ENCODE assay signal across 27 cellular contexts in the genomic region with DNA sequence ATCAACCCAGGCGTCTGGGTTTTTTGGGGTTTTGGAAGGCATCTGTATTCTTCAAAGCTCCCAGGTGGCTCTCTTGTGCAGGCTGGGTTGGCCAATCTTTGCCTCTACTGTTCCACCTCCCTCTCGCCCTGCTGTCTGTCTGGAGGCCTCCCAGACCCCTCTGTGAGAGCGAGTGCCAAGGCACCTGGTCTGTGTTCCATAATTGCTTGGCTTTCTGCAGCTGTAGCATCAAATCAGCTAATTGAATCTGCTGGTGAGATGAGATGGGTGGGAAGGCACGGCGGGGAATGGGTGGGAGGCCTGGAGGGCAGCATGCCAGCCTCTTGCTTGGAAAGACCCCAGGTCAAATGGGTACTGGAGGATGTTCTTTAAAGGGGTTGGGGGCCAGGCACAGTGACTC. TPM values are rescaled to one million over a fixed set of nuclear protein-coding genes. Genes with fewer than 3 reads are reported as not detected.
"Had no signal": no experiment of that assay in that cellular context is flagged by ENCODE, and none has a peak within 500 bp of the region (broad histone marks: within the 10 kb centered on the region; RNA-seq: fewer than 3 reads in every experiment).

No MANE protein-coding gene starts in this region.

- H3K36me3 Mint-ChIP-seq: activated CD4-positive, alpha-beta memory T cell treated with anti-CD3 and anti-CD28 coated beads for 36 hours; T-cell had no signal

- H3K27ac ChIP-seq: ascending aorta, body of pancreas, SJSA1 had no signal

- H3K4me3 ChIP-seq: ascending aorta, body of pancreas, SJSA1 had no signal

- H3K27ac Mint-ChIP-seq: activated B cell treated with CpG ODN at 0.5 μM for 24 hours; activated CD4-positive, alpha-beta memory T cell treated with anti-CD3 and anti-CD28 coated beads for 36 hours; activated CD4-positive, alpha-beta T cell treated with anti-CD3 and anti-CD28 coated beads, Interleukin-2, amount 10 ng/mL, durations not matched to agents 7 days and 5 days; activated naive CD4-positive, alpha-beta T cell treated with anti-CD3 and anti-CD28 coated beads, Interleukin-2, amount 50 U/mL, for 72 hours; activated naive CD8-positive, alpha-beta T cell treated with anti-CD3 and anti-CD28 coated beads, Interleukin-2, amount 50 U/mL, for 24 hours; T-cell had no signal

- H3K36me3 ChIP-seq: ascending aorta, SJSA1 had no signal

- H3K4me1 Mint-ChIP-seq: activated CD4-positive, alpha-beta T cell treated with anti-CD3 and anti-CD28 coated beads, Interleukin-2, amount 10 ng/mL, durations not matched to agents 7 days and 5 days; activated naive CD8-positive, alpha-beta T cell treated with anti-CD3 and anti-CD28 coated beads, Interleukin-2, amount 50 U/mL, for 24 hours; central memory CD8-positive, alpha-beta T cell; T-cell had no signal

- H3K27me3 ChIP-seq: ascending aorta, body of pancreas, SJSA1 had no signal

- H3K9me3 ChIP-seq: body of pancreas, SJSA1 had no signal

- H3K27me3 Mint-ChIP-seq: activated B cell treated with CpG ODN at 0.5 μM for 24 hours; activated CD4-positive, alpha-beta T cell treated with anti-CD3 and anti-CD28 coated beads, Interleukin-2, amount 10 ng/mL, durations not matched to agents 7 days and 5 days; activated naive CD8-positive, alpha-beta T cell treated with anti-CD3 and anti-CD28 coated beads, Interleukin-2, amount 50 U/mL, for 24 hours had no signal

- H3K4me1 ChIP-seq: ascending aorta, body of pancreas had no signal

- DNase-seq: activated B cell treated with CpG ODN at 0.5 μM for 24 hours; activated CD4-positive, alpha-beta memory T cell treated with anti-CD3 and anti-CD28 coated beads for 36 hours; activated CD4-positive, alpha-beta T cell treated with anti-CD3 and anti-CD28 coated beads, Interleukin-2, amount 10 ng/mL, durations not matched to agents 7 days and 5 days; activated CD8-positive, alpha-beta memory T cell treated with anti-CD3 and anti-CD28 coated beads for 24 hours; activated effector memory CD4-positive, alpha-beta T cell treated with anti-CD3 and anti-CD28 coated beads, Interleukin-2, amount 50 U/mL, for 16 hours; activated naive CD4-positive, alpha-beta T cell treated with Interleukin-2 at 50 U/mL for 16 hours; activated naive CD8-positive, alpha-beta T cell treated with anti-CD3 and anti-CD28 coated beads, Interleukin-2, amount 50 U/mL, for 24 hours; activated T-cell treated with anti-CD3 and anti-CD28 coated beads, Interleukin-2, amount 50 U/mL, for 4 hours; amniotic stem cell; body of pancreas; cortex of kidney; MM.1S; NCI-H1417 treated with DMSO at 0.1 percent for 48 hours; NCI-H187; NCI-H2081; NCI-H345; NCI-H510A; NCI-H526 treated with DMSO at 0.1 percent for 48 hours; PC-3; SHP77; T-cell; T-helper 2 cell; T1000 had no signal

- H3K4me3 Mint-ChIP-seq: activated B cell treated with CpG ODN at 0.5 μM for 24 hours; activated CD4-positive, alpha-beta memory T cell treated with anti-CD3 and anti-CD28 coated beads for 36 hours; activated CD4-positive, alpha-beta T cell treated with anti-CD3 and anti-CD28 coated beads, Interleukin-2, amount 10 ng/mL, durations not matched to agents 7 days and 5 days; activated naive CD8-positive, alpha-beta T cell treated with anti-CD3 and anti-CD28 coated beads, Interleukin-2, amount 50 U/mL, for 24 hours; activated T-cell treated with anti-CD3 and anti-CD28 coated beads, Interleukin-2, amount 50 U/mL, for 4 hours; central memory CD8-positive, alpha-beta T cell; T-cell had no signal

RNA-seq across cellular contexts. Expression of gene CLEC19A, which starts 52.5 kb away (rescaled TPM):
- total RNA-seq: activated B cell treated with CpG ODN at 0.5 μM for 24 hours; activated CD4-positive, alpha-beta memory T cell treated with anti-CD3 and anti-CD28 coated beads for 36 hours; activated CD4-positive, alpha-beta T cell treated with anti-CD3 and anti-CD28 coated beads, Interleukin-2, amount 10 ng/mL, durations not matched to agents 7 days and 5 days; activated naive CD4-positive, alpha-beta T cell treated with anti-CD3 and anti-CD28 coated beads, Interleukin-2, amount 50 U/mL, for 72 hours; activated T-cell treated with anti-CD3 and anti-CD28 coated beads, Interleukin-2, amount 50 U/mL, for 4 hours; ascending aorta; body of pancreas; PC-3; SJSA1; T-cell had no signal
